17 cellular contexts compared by ENCODE assay signal in the genomic region with DNA sequence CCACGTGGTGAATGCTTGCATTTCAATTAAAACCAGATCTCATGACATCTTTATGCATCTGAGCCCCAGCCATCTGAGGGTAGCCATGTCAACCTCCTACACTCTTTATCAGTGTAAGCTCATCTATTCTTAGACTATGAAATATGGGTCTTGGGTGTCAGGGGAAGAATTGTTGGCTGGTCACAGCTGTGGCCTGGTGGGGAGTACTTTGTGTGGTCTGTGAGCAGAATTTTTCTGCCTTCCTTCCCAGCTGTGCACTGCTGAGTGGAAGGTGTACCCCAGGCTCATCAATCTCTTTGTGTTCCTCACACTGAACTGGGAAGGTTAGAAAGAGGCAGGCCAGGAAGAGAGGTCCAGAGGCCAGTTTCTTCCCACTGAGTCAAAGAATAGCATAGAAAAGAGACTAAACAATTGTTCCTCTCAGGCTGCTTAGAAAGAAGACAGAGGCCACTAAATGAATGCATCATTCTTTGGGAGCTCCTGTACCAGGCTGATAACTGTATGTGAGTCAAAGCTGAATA.
DNase-seq lines count a peak whose midpoint lies in the region; ATAC-seq and TF ChIP-seq lines count a peak whose summit lies in the region.
"Had no signal": no experiment of that assay in that cellular context is flagged by ENCODE, and none has a peak within 500 bp of the region (broad histone marks: within the 10 kb centered on the region; RNA-seq: fewer than 3 reads in every experiment).

No MANE protein-coding gene starts in this region.

- peak; percentile 3 for DNase-seq in ELF-1 (ENCODE audit: low read depth, low spot score)
- DNase-seq in SK-MEL-5 (ENCODE audit: low read depth, low spot score), result peak; percentile 35
- peak; percentile 37 for DNase-seq in fibroblast of peridontal ligament (ENCODE audit: extremely low read depth)
- DNase-seq in osteoblast (ENCODE audit: insufficient read length, low spot score, missing footprints), result no peak
- no peak for DNase-seq in DMS153 (lab: John Stamatoyannopoulos, UW)
- DNase-seq in GM20000 (ENCODE audit: low spot score), result no peak
- DNase-seq: activated CD4-positive, alpha-beta T cell treated with anti-CD3 and anti-CD28 coated beads for 4 hours; activated T-cell treated with anti-CD3 and anti-CD28 coated beads, Interleukin-2, amount 50 U/mL, for 1 hour; KBM-7; NCI-H1436; NCI-H524; stimulated activated CD4-positive, alpha-beta T cell treated with anti-CD3 and anti-CD28 coated beads, Interleukin-2, amount 100 ng/mL, for 48 hours had no signal

- peaks cover 22% of the 10 kb centered on the region for H3K4me1 ChIP-seq in osteoblast (ENCODE audit: insufficient read depth, low read length)
- H3K4me1 ChIP-seq: BLaER1, gastroesophageal sphincter, tibial nerve had no signal

- peak overlapping the region; percentile 6 for H3K4me2 ChIP-seq in osteoblast (ENCODE audit: insufficient read depth, low read length)
- H3K4me2 ChIP-seq: BLaER1 had no signal

- peak overlapping the region; percentile 33 for H3K27ac ChIP-seq in osteoblast (ENCODE audit: low read depth, low read length)
- H3K27ac ChIP-seq: BLaER1, gastroesophageal sphincter, tibial nerve had no signal

- no peaks in the 10 kb centered on the region for H3K9me3 ChIP-seq in osteoblast (ENCODE audit: low read depth, low read length)
- H3K9me3 ChIP-seq: BLaER1, gastroesophageal sphincter, tibial nerve had no signal

- in situ Hi-C loops in SK-MEL-5 (cut with HindIII; ENCODE audit: low pct_unique_long_range_greater_than_20kb, low sequenced_read_pairs), result no loop called here

- no peaks in the 10 kb centered on the region for H3K79me2 ChIP-seq in osteoblast (ENCODE audit: insufficient read depth, low read length)

- no peaks in the 10 kb centered on the region for H3K36me3 ChIP-seq in osteoblast (ENCODE audit: insufficient read depth, low read length)
- H3K36me3 ChIP-seq: BLaER1, gastroesophageal sphincter, tibial nerve had no signal

- TF ChIP-seq CTCF in osteoblast (IDR thresholded peaks at IDR 0.05; ENCODE audit: extremely low read depth, low read depth, low read length), result no peak
- TF ChIP-seq CTCF in GM20000 (IDR thresholded peaks at IDR 0.05; ENCODE audit: extremely low read depth, missing control alignments), result no peak

- no peak overlapping the region for H2AFZ ChIP-seq in osteoblast (ENCODE audit: low read length)

- H3K27me3 ChIP-seq in osteoblast (ENCODE audit: insufficient read depth, low read length), result no peaks in the 10 kb centered on the region
- H3K27me3 ChIP-seq: BLaER1, gastroesophageal sphincter, tibial nerve had no signal

- no peak overlapping the region for H3K4me3 ChIP-seq in osteoblast (ENCODE audit: insufficient read depth, low read length)
- H3K4me3 ChIP-seq: BLaER1, gastroesophageal sphincter, tibial nerve had no signal

- H4K20me1 ChIP-seq in osteoblast (ENCODE audit: insufficient read depth, low read length), result no peaks in the 10 kb centered on the region
- H4K20me1 ChIP-seq: BLaER1 had no signal

- ATAC-seq in GM19328 (IDR thresholded peaks at IDR 0.05; ENCODE audit: unreplicated experiment) (no peak), HG02884 (IDR thresholded peaks at IDR 0.05; ENCODE audit: unreplicated experiment) (no peak)
- ATAC-seq: gastroesophageal sphincter had no signal

Comparison
In these comparisons a context has a peak if more than half of its experiments do, and no peak if none do; other contexts are left out.
1. DNase-seq: peak in ELF-1 (single experiment), SK-MEL-5 (single experiment) and fibroblast of peridontal ligament (single experiment); none in osteoblast (single experiment), DMS153 (single experiment) and GM20000 (single experiment).